ENCODE assay signal across 1 cellular context in the genomic region with DNA sequence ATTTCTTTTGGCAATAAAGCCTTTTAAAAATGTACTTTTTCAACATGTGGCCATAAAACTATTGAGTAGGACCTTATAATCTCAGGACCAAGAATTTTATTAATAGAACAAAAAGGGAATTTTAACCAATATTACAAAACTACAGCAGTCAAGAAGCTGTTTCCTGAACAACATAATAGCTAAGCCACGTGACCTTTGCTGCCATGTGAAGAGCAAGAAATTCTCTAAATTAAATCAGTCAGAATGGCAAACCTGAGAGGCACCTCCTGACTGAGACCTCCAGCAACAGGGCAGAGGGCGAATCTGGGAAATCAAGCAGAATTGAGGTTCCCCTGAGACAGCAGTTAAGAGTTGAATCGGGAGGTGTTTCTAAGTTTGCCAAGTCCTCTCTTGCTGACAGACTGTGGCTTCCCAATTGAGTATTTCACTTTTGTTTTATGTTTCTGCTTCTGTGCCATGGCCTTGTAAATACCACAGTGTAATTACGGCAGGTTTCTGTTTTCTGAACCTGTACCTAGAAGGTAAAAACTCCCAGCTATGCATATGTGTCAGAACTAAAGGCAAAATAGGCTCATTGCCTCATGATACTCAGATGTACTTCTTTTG.
TF ChIP-seq lines count a peak whose summit lies in the region.

No MANE protein-coding gene starts in this region.

TF ChIP-seq in GM12878, 131 proteins besides CTCF, POLR2A, EP300 and RAD21 (continued from another document):
- TF ChIP-seq, protein P1, sequence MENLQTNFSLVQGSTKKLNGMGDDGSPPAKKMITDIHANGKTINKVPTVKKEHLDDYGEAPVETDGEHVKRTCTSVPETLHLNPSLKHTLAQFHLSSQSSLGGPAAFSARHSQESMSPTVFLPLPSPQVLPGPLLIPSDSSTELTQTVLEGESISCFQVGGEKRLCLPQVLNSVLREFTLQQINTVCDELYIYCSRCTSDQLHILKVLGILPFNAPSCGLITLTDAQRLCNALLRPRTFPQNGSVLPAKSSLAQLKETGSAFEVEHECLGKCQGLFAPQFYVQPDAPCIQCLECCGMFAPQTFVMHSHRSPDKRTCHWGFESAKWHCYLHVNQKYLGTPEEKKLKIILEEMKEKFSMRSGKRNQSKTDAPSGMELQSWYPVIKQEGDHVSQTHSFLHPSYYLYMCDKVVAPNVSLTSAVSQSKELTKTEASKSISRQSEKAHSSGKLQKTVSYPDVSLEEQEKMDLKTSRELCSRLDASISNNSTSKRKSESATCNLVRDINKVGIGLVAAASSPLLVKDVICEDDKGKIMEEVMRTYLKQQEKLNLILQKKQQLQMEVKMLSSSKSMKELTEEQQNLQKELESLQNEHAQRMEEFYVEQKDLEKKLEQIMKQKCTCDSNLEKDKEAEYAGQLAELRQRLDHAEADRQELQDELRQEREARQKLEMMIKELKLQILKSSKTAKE (IDR thresholded peaks at IDR 0.05; ENCODE audit: low read depth, poor library complexity, severe bottlenecking): peak; percentile 95
